Comparison of ENCODE assay signal across 8 cellular contexts in the genomic region with DNA sequence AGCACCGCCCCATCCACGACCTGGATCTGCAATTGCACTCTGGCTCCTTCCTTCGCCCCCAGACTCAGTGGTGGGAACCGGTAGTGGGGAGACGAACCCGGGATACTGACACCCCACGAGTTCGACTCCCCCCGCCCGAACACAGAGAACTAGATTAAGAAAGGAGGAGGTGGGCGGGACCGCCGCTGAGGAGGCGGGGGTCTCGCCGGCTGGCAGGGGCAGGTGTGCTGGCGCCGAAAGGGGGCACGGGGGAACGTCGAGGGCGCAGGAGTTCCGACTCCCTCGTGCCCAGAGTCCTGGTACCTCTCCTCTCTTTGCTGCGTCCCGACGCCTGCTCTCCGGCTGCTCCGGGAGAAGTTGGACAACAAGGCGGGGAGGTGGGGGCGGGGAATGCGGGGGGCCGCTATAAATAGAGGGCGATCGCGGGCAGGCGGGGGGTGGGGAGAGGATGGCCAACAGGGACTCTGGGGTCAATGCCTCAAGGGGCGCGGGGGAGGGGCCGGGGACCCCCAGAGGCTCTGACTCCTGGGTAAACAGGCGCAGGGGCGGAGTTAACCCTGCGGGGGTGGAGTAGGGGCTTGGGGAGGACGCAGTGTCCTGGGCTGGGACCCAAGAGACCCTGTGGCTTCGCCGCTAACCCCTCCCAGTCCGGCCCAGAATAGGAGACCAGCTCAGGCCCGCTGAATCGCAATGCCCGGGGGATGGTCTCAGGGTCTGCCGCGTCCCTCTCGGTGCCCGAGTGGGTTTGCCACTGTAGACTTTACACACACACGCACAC. TPM values are rescaled to one million over a fixed set of nuclear protein-coding genes. Genes with fewer than 3 reads are reported as not detected.
DNase-seq lines count a peak whose midpoint lies in the region; TF ChIP-seq lines count a peak whose summit lies in the region.

No MANE protein-coding gene starts in this region.

- CTCF ChIA-PET in MCF 10A (lab: Yijun Ruan, JAX) = interaction anchor here (1.1 to 3.6 kb wide), 6 partner anchors 10 to 78 kb away, joined by 3 to 24 read pairs (median 9); a partner anchor contains a TSS

- H3K9me3 ChIP-seq in skeletal muscle satellite cell (replicated peaks; ENCODE audit: low read length) = no peaks in the 10 kb centered on the region

- DNase-seq in NCI-H2171 treated with DMSO at 0.1 percent for 48 hours (lab: John Stamatoyannopoulos, UW) = peak; percentile 61
- DNase-seq in NCI-H2171 (lab: John Stamatoyannopoulos, UW) = no peak
- no peak for DNase-seq in MCF 10A (ENCODE audit: unreplicated experiment)
- DNase-seq in islet precursor cell = peak; percentile 75
- no peak for DNase-seq in OCI-M1 (lab: John Stamatoyannopoulos, UW)
- no peak for DNase-seq in NOMO-1 treated with DMSO at 0.1 percent for 48 hours (lab: John Stamatoyannopoulos, UW; ENCODE audit: unreplicated experiment)
- no peak for DNase-seq in GM13977 (ENCODE audit: low spot score)

- no peaks in the 10 kb centered on the region for H3K36me3 ChIP-seq in skeletal muscle satellite cell (ENCODE audit: insufficient read depth, low read length)

- BruUV-seq in MCF 10A (replicated peaks; lab: Mats Ljungman, UMichigan) = no TSS peak

- H3K4me3 Mint-ChIP-seq in MCF 10A (ENCODE audit: unreplicated experiment) = peak overlapping the region; percentile 51

- H3K4me3 ChIP-seq in skeletal muscle satellite cell (ENCODE audit: low read length) = peak overlapping the region; percentile 45

- no peak overlapping the region for H3K27ac Mint-ChIP-seq in MCF 10A (ENCODE audit: low read depth, unreplicated experiment)

- intact Hi-C loops in MCF 10A (cut with micrococcal nuclease) = no loop called here

- H3K9ac ChIP-seq in skeletal muscle satellite cell (ENCODE audit: low read depth, low read length) = no peak overlapping the region

- POLR2A ChIA-PET in MCF 10A (lab: Yijun Ruan, JAX) = no interaction called here

- H3K27me3 Mint-ChIP-seq in MCF 10A (ENCODE audit: insufficient read depth, unreplicated experiment) = peaks cover 20% of the 10 kb centered on the region

- H3K4me2 ChIP-seq in skeletal muscle satellite cell (ENCODE audit: low read length) = peak overlapping the region; percentile 77

- peaks cover 75% of the 10 kb centered on the region for H3K27me3 ChIP-seq in skeletal muscle satellite cell (ENCODE audit: control insufficient read depth, insufficient read depth, low read length)

- no peaks in the 10 kb centered on the region for H3K9me3 Mint-ChIP-seq in MCF 10A (ENCODE audit: unreplicated experiment)

- H3K4me1 Mint-ChIP-seq in MCF 10A (ENCODE audit: insufficient read depth, unreplicated experiment) = no peaks in the 10 kb centered on the region

- no peaks in the 10 kb centered on the region for H3K36me3 Mint-ChIP-seq in MCF 10A (ENCODE audit: insufficient read depth, unreplicated experiment)

- H3K4me1 ChIP-seq in skeletal muscle satellite cell (ENCODE audit: control insufficient read depth, insufficient read depth, low read length) = no peaks in the 10 kb centered on the region

- TF ChIP-seq CTCF in MCF 10A (IDR thresholded peaks at IDR 0.05; ENCODE audit: unreplicated experiment) = no peak
- no peak for TF ChIP-seq CTCF in GM13977 (IDR thresholded peaks at IDR 0.05; ENCODE audit: extremely low read depth, insufficient read depth, missing control alignments)

- in situ Hi-C loops in GM13977 (cut with MboI; ENCODE audit: low pct_unique_long_range_greater_than_20kb, low sequenced_read_pairs, unreplicated experiment) = no loop called here

RNA-seq across cellular contexts. Expression of a gene that starts 0.7 kb away (rescaled TPM):
- total RNA-seq in MCF 10A (2022) = 0.81 and 0.82 TPM in 2 replicates
- under 0.01 TPM in 1 of 2 replicates, not detected in the other for total RNA-seq in skeletal muscle satellite cell (2012; rRNA removed)

RNA-seq across cellular contexts. Expression of a gene that starts 4.5 kb away (rescaled TPM):
- not detected in 2 replicates for total RNA-seq in MCF 10A (2022)
- total RNA-seq in skeletal muscle satellite cell (2012; rRNA removed) = not detected in 2 replicates

RNA-seq across cellular contexts. Expression of a gene that starts 9.0 kb away (rescaled TPM):
- total RNA-seq in MCF 10A (2022) = not detected in 2 replicates
- not detected in 2 replicates for total RNA-seq in skeletal muscle satellite cell (2012; rRNA removed)

RNA-seq across cellular contexts. Expression of a gene that starts 16.6 kb away (rescaled TPM):
- 10.9 and 11.8 TPM in 2 replicates for total RNA-seq in MCF 10A (2022)
- total RNA-seq in skeletal muscle satellite cell (2012; rRNA removed) = not detected in 2 replicates

RNA-seq across cellular contexts. Expression of a gene that starts 26.5 kb away (rescaled TPM):
- not detected in 2 replicates for total RNA-seq in MCF 10A (2022)
- total RNA-seq in skeletal muscle satellite cell (2012; rRNA removed) = 0.25 TPM in 1 of 2 replicates, not detected in the other

Comparison
In these comparisons a context has a peak if more than half of its experiments do, and no peak if none do; other contexts are left out.
1. DNase-seq: peak in NCI-H2171 treated with DMSO at 0.1 percent for 48 hours (single experiment) and islet precursor cell (single experiment); none in NCI-H2171 (single experiment), MCF 10A (single experiment), OCI-M1 (single experiment), NOMO-1 treated with DMSO at 0.1 percent for 48 hours (single experiment) and GM13977 (single experiment).